In genomic region chr3:123859177-123859576, GRCh38 we compare ENCODE assay signal across 21 cellular contexts. TPM values are rescaled to one million over a fixed set of nuclear protein-coding genes. Genes with fewer than 3 reads are reported as not detected.
"Had no signal": no experiment of that assay in that cellular context is flagged by ENCODE, and none has a peak within 500 bp of the region (broad histone marks: within the 10 kb centered on the region; RNA-seq: fewer than 3 reads in every experiment).

No MANE protein-coding gene starts in this region.

- H3K9me3 ChIP-seq: breast epithelium, neutrophil, right lobe of liver had no signal

- H3K27me3 ChIP-seq: breast epithelium, foreskin keratinocyte, neutrophil, right lobe of liver had no signal

- H3K4me1 ChIP-seq: breast epithelium, foreskin keratinocyte, parathyroid adenoma, right lobe of liver had no signal

- FAIRE-seq: kidney had no signal

- H3K27ac ChIP-seq: breast epithelium, foreskin keratinocyte, neutrophil, parathyroid adenoma, right lobe of liver had no signal

- H3K27me3 Mint-ChIP-seq: activated T-cell treated with anti-CD3 and anti-CD28 coated beads, Interleukin-2, amount 50 U/mL, for 24 hours; stimulated activated memory B cell treated with anti-CD40 and anti-IgM and Interleukin-4, amounts not matched to agents 10 μg/mL and 1 μg/mL and 100 μg/mL, for 72 hours had no signal

- H3K9ac ChIP-seq: parathyroid adenoma had no signal

- H3K4me3 ChIP-seq: breast epithelium, lung, right lobe of liver had no signal

- H3K36me3 ChIP-seq: breast epithelium, neutrophil, right lobe of liver had no signal

- H3K4me3 Mint-ChIP-seq: activated CD4-positive, alpha-beta memory T cell treated with anti-CD3 and anti-CD28 coated beads, Interleukin-2, amount 10 ng/mL, durations not matched to agents 7 days and 5 days; activated naive CD4-positive, alpha-beta T cell treated with anti-CD3 and anti-CD28 coated beads for 36 hours; activated T-cell treated with anti-CD3 and anti-CD28 coated beads, Interleukin-2, amount 50 U/mL, for 24 hours; mesothelial cell of epicardium; natural killer cell treated with Interleukin-12 subunit alpha and Interleukin-12 subunit beta and Interleukin-15 and Interleukin-18, amount 100 ng/mL, for 72 hours; stimulated activated memory B cell treated with anti-CD40 and anti-IgM and Interleukin-4, amounts not matched to agents 10 μg/mL and 1 μg/mL and 100 μg/mL, for 72 hours; WTC11 had no signal

- H3K4me1 Mint-ChIP-seq: stimulated activated memory B cell treated with anti-CD40 and anti-IgM and Interleukin-4, amounts not matched to agents 10 μg/mL and 1 μg/mL and 100 μg/mL, for 72 hours; WTC11 had no signal

- ATAC-seq: foreskin keratinocyte; left lobe of liver; natural killer cell treated with Interleukin-12 subunit alpha and Interleukin-12 subunit beta and Interleukin-15 and Interleukin-18, amount 100 ng/mL, for 72 hours; right lobe of liver; stimulated activated memory B cell treated with anti-CD40 and anti-IgM and Interleukin-4, amounts not matched to agents 10 μg/mL and 1 μg/mL and 100 μg/mL, for 72 hours; WTC11 had no signal

- DNase-seq: activated CD4-positive, alpha-beta memory T cell treated with anti-CD3 and anti-CD28 coated beads, Interleukin-2, amount 10 ng/mL, durations not matched to agents 7 days and 5 days; activated CD4-positive, alpha-beta T cell treated with anti-CD3 and anti-CD28 coated beads for 4 hours; activated naive CD4-positive, alpha-beta T cell treated with anti-CD3 and anti-CD28 coated beads for 36 hours; activated T-cell treated with anti-CD3 and anti-CD28 coated beads, Interleukin-2, amount 50 U/mL, for 24 hours; aorta; cortex of kidney; effector CD4-positive, alpha-beta T cell; foreskin keratinocyte; hypothalamus; kidney; right lobe of liver; stimulated activated CD4-positive, alpha-beta T cell treated with anti-CD3 and anti-CD28 coated beads, Interleukin-4, amount 100 ng/mL, for 4 hours had no signal

- H3K9me3 Mint-ChIP-seq: natural killer cell treated with Interleukin-12 subunit alpha and Interleukin-12 subunit beta and Interleukin-15 and Interleukin-18, amount 100 ng/mL, for 72 hours; stimulated activated memory B cell treated with anti-CD40 and anti-IgM and Interleukin-4, amounts not matched to agents 10 μg/mL and 1 μg/mL and 100 μg/mL, for 72 hours had no signal

- H2AFZ ChIP-seq: parathyroid adenoma had no signal

- H3K36me3 Mint-ChIP-seq: natural killer cell treated with Interleukin-12 subunit alpha and Interleukin-12 subunit beta and Interleukin-15 and Interleukin-18, amount 100 ng/mL, for 72 hours; stimulated activated memory B cell treated with anti-CD40 and anti-IgM and Interleukin-4, amounts not matched to agents 10 μg/mL and 1 μg/mL and 100 μg/mL, for 72 hours; WTC11 had no signal

- H3K27ac Mint-ChIP-seq: activated CD4-positive, alpha-beta memory T cell treated with anti-CD3 and anti-CD28 coated beads, Interleukin-2, amount 10 ng/mL, durations not matched to agents 7 days and 5 days; activated naive CD4-positive, alpha-beta T cell treated with anti-CD3 and anti-CD28 coated beads for 36 hours; activated T-cell treated with anti-CD3 and anti-CD28 coated beads, Interleukin-2, amount 50 U/mL, for 24 hours; mesothelial cell of epicardium; natural killer cell treated with Interleukin-12 subunit alpha and Interleukin-12 subunit beta and Interleukin-15 and Interleukin-18, amount 100 ng/mL, for 72 hours; stimulated activated memory B cell treated with anti-CD40 and anti-IgM and Interleukin-4, amounts not matched to agents 10 μg/mL and 1 μg/mL and 100 μg/mL, for 72 hours; WTC11 had no signal

RNA-seq across cellular contexts. Expression of gene MYLK, which starts 25.0 kb away (rescaled TPM):
- total RNA-seq: activated naive CD4-positive, alpha-beta T cell treated with anti-CD3 and anti-CD28 coated beads for 36 hours had no signal
